28 cellular contexts compared by ENCODE assay signal in genomic region chr1:22210176-22210575, GRCh38.
DNase-seq lines count a peak whose midpoint lies in the region; TF ChIP-seq lines count a peak whose summit lies in the region.
"Had no signal": no experiment of that assay in that cellular context is flagged by ENCODE, and none has a peak within 500 bp of the region (broad histone marks: within the 10 kb centered on the region; RNA-seq: fewer than 3 reads in every experiment).

No MANE protein-coding gene starts in this region.

- H3K27me3 Mint-ChIP-seq in glutamatergic neuron (ENCODE audit: unreplicated experiment), result peaks cover 13% of the 10 kb centered on the region

- H3K4me1 Mint-ChIP-seq in glutamatergic neuron (ENCODE audit: low read depth, unreplicated experiment), result peaks cover 10% of the 10 kb centered on the region
- H3K4me1 Mint-ChIP-seq: CD14-positive monocyte; CD8-positive, alpha-beta memory T cell had no signal

- H3K36me3 ChIP-seq in SJCRH30, result no peaks in the 10 kb centered on the region
- H3K36me3 ChIP-seq: BE2C, SJSA1 had no signal

- H3K9me3 Mint-ChIP-seq in glutamatergic neuron (ENCODE audit: unreplicated experiment), result peaks cover 1% of the 10 kb centered on the region
- H3K9me3 Mint-ChIP-seq: CD8-positive, alpha-beta memory T cell had no signal

- no peaks in the 10 kb centered on the region for H3K27me3 ChIP-seq in SJCRH30
- H3K27me3 ChIP-seq: BE2C had no signal

- H3K4me1 ChIP-seq in SJCRH30, result peaks cover 58% of the 10 kb centered on the region
- H3K4me1 ChIP-seq: BE2C, SJSA1 had no signal

- H3K36me3 Mint-ChIP-seq in glutamatergic neuron (ENCODE audit: unreplicated experiment), result no peaks in the 10 kb centered on the region
- H3K36me3 Mint-ChIP-seq: CD14-positive monocyte; CD8-positive, alpha-beta memory T cell had no signal

- TF ChIP-seq CTCF in glutamatergic neuron (IDR thresholded peaks at IDR 0.05; ENCODE audit: partially characterized antibody, unreplicated experiment), result no peak

- no peaks in the 10 kb centered on the region for H3K9me3 ChIP-seq in SJCRH30 (replicated peaks)
- H3K9me3 ChIP-seq: BE2C, SJSA1 had no signal

- intact Hi-C loops in posterior vena cava (cut with DNase I), result no loop called here
- intact Hi-C loops in cardiac septum (cut with DNase I), result no loop called here

- no peak overlapping the region for H3K4me3 ChIP-seq in SJCRH30
- H3K4me3 ChIP-seq: GM12878, PC-9, SJSA1 had no signal

- peak; percentile 17 for DNase-seq in activated effector memory CD4-positive, alpha-beta T cell treated with anti-CD3 and anti-CD28 coated beads, Interleukin-2, amount 50 U/mL, for 16 hours
- DNase-seq in activated effector memory CD4-positive, alpha-beta T cell treated with Interleukin-2 at 50 U/mL for 16 hours, result no peak
- DNase-seq in glutamatergic neuron, result peak; percentile 17
- DNase-seq in posterior vena cava (ENCODE audit: low spot score), result peak; percentile 54
- no peak for DNase-seq in SJCRH30
- DNase-seq in cardiac septum (ENCODE audit: low spot score), result no peak
- DNase-seq in cerebellum (ENCODE audit: low spot score), result no peak
- DNase-seq: 8988T; ACHN; BE2C; CD8-positive, alpha-beta memory T cell; DMS 273 treated with DMSO at 0.1 percent for 48 hours; DMS79; EL; GDM1; KBM-7; MV-4-11; NCI-H1105 treated with DMSO at 0.1 percent for 48 hours; NCI-H146; NCI-H1930; NCI-H2107; NCI-H446; NCI-H524 treated with DMSO at 0.1 percent for 48 hours; NCI-H774; PC-9 had no signal

- H3K4me3 Mint-ChIP-seq in glutamatergic neuron (ENCODE audit: unreplicated experiment), result no peak overlapping the region
- H3K4me3 Mint-ChIP-seq: CD8-positive, alpha-beta memory T cell had no signal

- H3K27ac ChIP-seq in SJCRH30, result no peak overlapping the region
- H3K27ac ChIP-seq: PC-9, SJSA1 had no signal

- no peak overlapping the region for H3K27ac Mint-ChIP-seq in glutamatergic neuron (ENCODE audit: unreplicated experiment)
- H3K27ac Mint-ChIP-seq: CD14-positive monocyte; CD8-positive, alpha-beta memory T cell had no signal

Comparison
In these comparisons a context has a peak if more than half of its experiments do, and no peak if none do; other contexts are left out.
1. DNase-seq: peak in activated effector memory CD4-positive, alpha-beta T cell treated with anti-CD3 and anti-CD28 coated beads, Interleukin-2, amount 50 U/mL, for 16 hours (single experiment), glutamatergic neuron (single experiment) and posterior vena cava (single experiment); none in activated effector memory CD4-positive, alpha-beta T cell treated with Interleukin-2 at 50 U/mL for 16 hours (single experiment), SJCRH30 (0 of 2), cardiac septum (single experiment) and cerebellum (single experiment).